Comparison of ENCODE assay signal across 8 cellular contexts in the genomic region with DNA sequence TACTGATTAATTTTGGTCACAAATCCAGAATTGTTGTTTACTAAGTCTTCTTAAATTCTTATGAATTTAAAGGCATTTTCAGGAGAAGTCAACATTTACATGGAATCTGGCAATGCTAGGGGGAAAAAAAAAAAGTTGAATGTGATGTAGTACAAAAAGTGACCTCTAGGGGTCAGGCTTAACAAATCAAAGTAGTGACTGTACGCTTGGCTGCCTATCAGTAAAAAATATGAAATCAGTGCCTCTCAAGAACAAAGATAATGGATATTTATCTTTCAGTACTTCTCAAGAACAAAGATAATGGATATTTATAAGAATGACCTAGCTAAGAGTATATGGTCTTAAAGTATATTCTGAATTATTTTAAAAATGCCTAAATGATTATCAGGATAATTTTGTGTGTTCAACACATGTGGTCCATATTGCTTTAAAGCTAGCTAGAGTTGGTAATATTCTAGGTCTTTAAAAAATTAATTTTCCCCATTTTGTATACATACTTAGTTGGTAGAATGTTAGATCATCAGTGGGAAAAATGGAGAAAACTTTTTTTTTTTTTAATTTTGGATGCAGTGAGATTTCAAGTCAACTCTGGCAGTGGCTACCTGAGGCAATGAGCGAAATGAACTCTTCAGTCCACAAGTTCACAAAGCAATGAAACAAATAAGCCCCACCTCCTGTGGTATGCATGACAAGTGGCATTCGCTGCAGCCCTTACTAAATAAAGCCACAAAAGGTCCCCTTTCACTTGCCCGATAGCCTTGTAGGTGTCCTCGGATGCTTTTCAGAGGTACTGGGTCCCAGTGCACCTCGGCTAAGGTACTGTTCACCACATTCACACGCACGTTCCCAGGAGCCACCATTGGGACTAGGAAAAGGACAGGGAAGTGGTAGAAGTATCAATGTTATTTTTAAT. TPM values are rescaled to one million over a fixed set of nuclear protein-coding genes. Genes with fewer than 3 reads are reported as not detected.
DNase-seq lines count a peak whose midpoint lies in the region; ATAC-seq and TF ChIP-seq lines count a peak whose summit lies in the region.

No MANE protein-coding gene starts in this region.

- WGBS in suprapubic skin, result 59% methylated on average over 8 of the region's 8 CpGs

- H3K4me3 ChIP-seq in astrocyte of the spinal cord (ENCODE audit: low read depth, low read length) (no peak overlapping the region), iPS-20b (ENCODE audit: low read length) (peak overlapping the region; percentile 26; the same call in 1 of the 2 replicates), suprapubic skin (no peak overlapping the region)

- H3K27me3 ChIP-seq in iPS-20b (ENCODE audit: insufficient read depth, low read length), result no peaks in the 10 kb centered on the region
- no peaks in the 10 kb centered on the region for H3K27me3 ChIP-seq in suprapubic skin

- ATAC-seq in HG02678 (IDR thresholded peaks at IDR 0.05; ENCODE audit: unreplicated experiment) (peak; percentile 49), GM19023 (IDR thresholded peaks at IDR 0.05; ENCODE audit: unreplicated experiment) (no peak)

- no peak for TF ChIP-seq POLR2A in suprapubic skin (IDR thresholded peaks at IDR 0.05)

- DNase-seq in DMS79 (lab: John Stamatoyannopoulos, UW) (peak; percentile 41), NCI-H2196 (lab: John Stamatoyannopoulos, UW; ENCODE audit: unreplicated experiment) (peak; percentile 65), astrocyte of the spinal cord (ENCODE audit: low read depth, low spot score) (peak; percentile 75), suprapubic skin (ENCODE audit: low spot score in 2 of 2) (no peak), islet precursor cell (no peak)

- H3K4me1 ChIP-seq in iPS-20b (ENCODE audit: insufficient read depth, low read length) (peaks cover 13% of the 10 kb centered on the region; the same call in 1 of the 2 replicates), suprapubic skin (no peaks in the 10 kb centered on the region)

- H3K36me3 ChIP-seq in iPS-20b (ENCODE audit: insufficient read depth, low read depth, low read length) (no peaks in the 10 kb centered on the region), suprapubic skin (no peaks in the 10 kb centered on the region)

- peak overlapping the region; percentile 23; the same call in 1 of the 2 replicates for H3K9ac ChIP-seq in iPS-20b (ENCODE audit: low read depth, low read length)

- TF ChIP-seq CTCF in astrocyte of the spinal cord (IDR thresholded peaks at IDR 0.05; ENCODE audit: low read depth, low read length) (peak; percentile 56), suprapubic skin (IDR thresholded peaks at IDR 0.05) (peak; percentile 21 to 46)

- no peaks in the 10 kb centered on the region for H3K9me3 ChIP-seq in iPS-20b (ENCODE audit: insufficient read depth, low read depth, low read length)
- no peaks in the 10 kb centered on the region for H3K9me3 ChIP-seq in suprapubic skin

- in situ Hi-C loops in astrocyte of the spinal cord (cut with HindIII; ENCODE audit: low sequenced_read_pairs), result loop anchor here (25.0 kb wide), 1 partner anchor 306 kb away; no protein-coding TSS in a partner anchor

- no peak for TF ChIP-seq EP300 in suprapubic skin (IDR thresholded peaks at IDR 0.05)

- H3K27ac ChIP-seq in iPS-20b (ENCODE audit: low read length), result no peak overlapping the region
- H3K27ac ChIP-seq in suprapubic skin, result no peak overlapping the region

RNA-seq across cellular contexts. Expression of gene LAMB4, which starts 51.2 kb away (rescaled TPM):
- 100 to 1,000 TPM; 212 to 642 (median 282) TPM for total RNA-seq in suprapubic skin

Comparison
In these comparisons a context has a peak if more than half of its experiments do, and no peak if none do; other contexts are left out.
1. DNase-seq: peak in DMS79 (single experiment), NCI-H2196 (single experiment) and astrocyte of the spinal cord (single experiment); none in suprapubic skin (0 of 2) and islet precursor cell (single experiment).